ENCODE assay signal across 8 cellular contexts in genomic region chr15:48855501-48856440, GRCh38. TPM values are rescaled to one million over a fixed set of nuclear protein-coding genes. Genes with fewer than 3 reads are reported as not detected.
DNase-seq lines count a peak whose midpoint lies in the region; ATAC-seq, FAIRE-seq and TF ChIP-seq lines count a peak whose summit lies in the region.

No MANE protein-coding gene starts in this region.

- CTCF ChIA-PET in AG04450 (lab: Charles Lee): interaction anchor here (0.6 to 10.0 kb wide), 12 partner anchors 12 to 519 kb away, joined by 3 to 102 read pairs (median 4); no protein-coding TSS in a partner anchor
- CTCF ChIA-PET in WTC11 (lab: Charles Lee): interaction anchor here (0.8 to 3.6 kb wide), 8 partner anchors 10 to 253 kb away, joined by 3 to 16 read pairs (median 3); partner anchors contain the start of genes CEP152 and SHC4

- H3K36me3 Mint-ChIP-seq in WTC11: no peaks in the 10 kb centered on the region

- FAIRE-seq in GM12891 (lab: Jason Lieb, UNC): no peak

- peaks cover 4% of the 10 kb centered on the region; the same call in 1 of the 2 replicates for H3K9me3 Mint-ChIP-seq in WTC11

- peak; percentile 64 for TF ChIP-seq CTCF in AG04450 (IDR thresholded peaks at IDR 0.05; ENCODE audit: low read depth, low read length)
- TF ChIP-seq CTCF in WTC11 (IDR thresholded peaks at IDR 0.05): no peak

- H3K27ac Mint-ChIP-seq in WTC11: peak overlapping the region; percentile 73

- H3K4me3 ChIP-seq in AG04450 (ENCODE audit: low read depth, low read length): no peak overlapping the region

- H3K27me3 Mint-ChIP-seq in WTC11 (ENCODE audit: low read depth): no peaks in the 10 kb centered on the region

- no peak for TF ChIP-seq POLR2A in GM12891 (IDR thresholded peaks at IDR 0.05; ENCODE audit: low read depth, low read length)

- H3K4me3 Mint-ChIP-seq in WTC11: no peak overlapping the region

- POLR2A ChIA-PET in AG04450 (lab: Yijun Ruan, JAX): interaction anchor here (0.9 kb wide), 1 partner anchor 59 kb away, joined by 3 read pairs; no protein-coding TSS in a partner anchor
- POLR2A ChIA-PET in WTC11 (lab: Charles Lee): interaction anchor here (0.6 kb wide), 1 partner anchor 765 kb away, joined by 3 read pairs; the partner anchor contains the start of genes DTWD1 and FAM227B

- intact Hi-C loops in left colon (cut with DNase I, micrococcal nuclease): no loop called here

- H3K9me3 ChIP-seq in AG04450 (ENCODE audit: control insufficient read depth, insufficient read depth, low read length): no peaks in the 10 kb centered on the region

- H3K4me1 Mint-ChIP-seq in WTC11: peaks cover 29% of the 10 kb centered on the region

- H3K27ac ChIP-seq in AG04450 (ENCODE audit: low read depth, low read length): no peak overlapping the region

- ATAC-seq in WTC11 (peak; percentile 78), left colon (peak; percentile 98), GM21723 (IDR thresholded peaks at IDR 0.05; ENCODE audit: unreplicated experiment) (no peak)

- DNase-seq in AG04450 (ENCODE audit: low read depth, low spot score) (no peak), HPDE6-E6E7 (ENCODE audit: extremely low spot score) (peak; percentile 19), WTC11 (ENCODE audit: low spot score) (no peak), left colon (peak in 1 of 2 donors; percentile 31), putamen (ENCODE audit: low spot score) (no peak), islet precursor cell (no peak), GM12891 (ENCODE audit: insufficient read length, low spot score) (no peak)

- no peaks in the 10 kb centered on the region for H3K27me3 ChIP-seq in AG04450 (ENCODE audit: control insufficient read depth, insufficient read depth, low read length)

TF ChIP-seq in WTC11, 78 proteins besides CTCF, POLR2A, EP300 and RAD21 (continues in another document):
- TF ChIP-seq CDX4 (CRISPR knock-in tag; IDR thresholded peaks at IDR 0.05; ENCODE audit: borderline replicate concordance): no peak
- TF ChIP-seq ZNF281 (CRISPR knock-in tag; IDR thresholded peaks at IDR 0.05): no peak
- TF ChIP-seq FOXP1 (CRISPR knock-in tag; IDR thresholded peaks at IDR 0.05; ENCODE audit: borderline replicate concordance): no peak

TF ChIP-seq in GM12891, 5 proteins besides CTCF, POLR2A, EP300 and RAD21:
- no peak for TF ChIP-seq PAX5 (IDR thresholded peaks at IDR 0.05; ENCODE audit: insufficient read depth, low read length, severe bottlenecking)

RNA-seq across cellular contexts. Expression of gene EID1, which starts 22.2 kb away (rescaled TPM):
- 292 and 348 TPM in 2 replicates for polyA plus RNA-seq in AG04450 (2011; rRNA removed)
- 76.2 and 76.8 TPM in 2 replicates for polyA minus RNA-seq in AG04450 (2011; rRNA and poly(A)+ RNA removed)
- total RNA-seq in WTC11 (2021) (89.5 to 104 TPM (median 102 TPM) in 3 replicates), left colon (10 to 100 TPM; 47.1 to 65.8 TPM)
- 113 TPM for polyA plus RNA-seq in GM12891 (2012; ENCODE audit: low read depth, missing spikeins)

RNA-seq across cellular contexts. Expression of gene CEP152, which starts 44.9 kb away (rescaled TPM):
- 1.7 and 2.3 TPM in 2 replicates for polyA plus RNA-seq in AG04450 (2011; rRNA removed)
- 6.2 and 10.5 TPM in 2 replicates for polyA minus RNA-seq in AG04450 (2011; rRNA and poly(A)+ RNA removed)
- total RNA-seq in WTC11 (2021) (12.8 to 16.7 TPM (median 13.0 TPM) in 3 replicates), left colon (1 to 10 TPM; 5.9 to 7.8 TPM)
- 4.2 TPM for polyA plus RNA-seq in GM12891 (2012; ENCODE audit: low read depth, missing spikeins)
